Comparison of ENCODE assay signal across 34 cellular contexts in the genomic region with DNA sequence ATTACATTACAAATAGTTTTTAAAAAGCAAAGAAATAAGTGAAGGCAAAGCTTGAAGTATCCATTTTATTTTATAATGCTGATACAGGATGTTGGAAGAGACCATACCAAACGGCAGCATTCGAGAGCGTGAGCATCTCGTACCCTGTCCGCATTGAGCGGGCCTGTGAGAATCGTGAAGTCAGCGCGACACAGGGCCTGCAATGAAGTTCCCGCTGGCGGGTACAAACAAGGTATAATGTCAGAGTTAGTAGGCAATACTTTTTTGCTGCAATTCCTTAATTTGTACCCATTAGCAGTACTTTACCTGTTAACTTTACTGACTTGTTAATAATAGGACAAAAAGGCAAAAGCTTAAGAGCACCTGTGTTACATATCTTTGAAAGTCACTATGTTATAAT.
"Had no signal": no experiment of that assay in that cellular context is flagged by ENCODE, and none has a peak within 500 bp of the region (broad histone marks: within the 10 kb centered on the region; RNA-seq: fewer than 3 reads in every experiment).

No MANE protein-coding gene starts in this region.

- DNase-seq: activated B cell treated with CpG ODN at 0.5 μM for 24 hours; activated CD4-positive, alpha-beta T cell treated with anti-CD3 and anti-CD28 coated beads for 48 hours; activated CD4-positive, alpha-beta T cell treated with anti-CD3 and anti-CD28 coated beads, Interleukin-2, amount 50 U/mL, for 1 hour; activated CD4-positive, alpha-beta T cell treated with anti-CD3 and anti-CD28 coated beads, Interleukin-2, amount 50 U/mL, for 48 hours; activated CD8-positive, alpha-beta memory T cell treated with anti-CD3 and anti-CD28 coated beads, Interleukin-2, amount 50 U/mL, for 48 hours; activated effector memory CD4-positive, alpha-beta T cell treated with anti-CD3 and anti-CD28 coated beads, Interleukin-2, amount 50 U/mL, for 16 hours; activated naive CD4-positive, alpha-beta T cell treated with anti-CD3 and anti-CD28 coated beads for 36 hours; activated T-cell treated with anti-CD3 and anti-CD28 coated beads for 4 hours; activated T-cell treated with anti-CD3 and anti-CD28 coated beads, Interleukin-2, amount 50 U/mL, for 4 hours; amniotic stem cell; anterior cingulate cortex; brain microvascular endothelial cell; cortex of kidney; dermis blood vessel endothelial cell; effector CD4-positive, alpha-beta T cell; effector memory CD8-positive, alpha-beta T cell; erythroblast; foreskin keratinocyte; gastrocnemius medialis; glutamatergic neuron; heart left ventricle; T-cell; T1000; WERI-Rb-1 had no signal

- H3K27me3 ChIP-seq: brain microvascular endothelial cell, esophagus muscularis mucosa, foreskin keratinocyte, gastrocnemius medialis, heart left ventricle had no signal

- H3K4me3 ChIP-seq: esophagus muscularis mucosa, gastrocnemius medialis, heart left ventricle had no signal

- FAIRE-seq: bronchial epithelial cell, colon had no signal

- ATAC-seq: activated CD4-positive, CD25-positive, alpha-beta regulatory T cell treated with anti-CD3 and anti-CD28 coated beads, Interleukin-2, amount 50 U/mL, for 24 hours; activated T-cell treated with anti-CD3 and anti-CD28 coated beads, Interleukin-2, amount 50 U/mL, for 4 hours; effector memory CD8-positive, alpha-beta T cell; foreskin keratinocyte; gastrocnemius medialis; heart left ventricle; T-cell had no signal

- H3K27ac Mint-ChIP-seq: activated B cell treated with CpG ODN at 0.5 μM for 24 hours; T-helper 1 cell treated with Interleukin-12 subunit alpha and Interleukin-12 subunit beta and Interleukin-4 antibody, amounts not matched to agents 30 μg/mL and 1 μg/mL, for 36 hours; T-helper 2 cell treated with Interferon-gamma antibody and Interleukin-4, amounts not matched to agents 5 μg/mL and 100 μg/mL, for 36 hours had no signal

- H3K27me3 Mint-ChIP-seq: activated B cell treated with CpG ODN at 0.5 μM for 24 hours; activated naive CD4-positive, alpha-beta T cell treated with anti-CD3 and anti-CD28 coated beads, Interleukin-2, amount 50 U/mL, for 24 hours; central memory CD8-positive, alpha-beta T cell; effector memory CD8-positive, alpha-beta T cell; T-cell had no signal

- H3K4me1 ChIP-seq: foreskin keratinocyte had no signal

- H3K9me3 Mint-ChIP-seq: activated B cell treated with CpG ODN at 0.5 μM for 24 hours; activated naive CD4-positive, alpha-beta T cell treated with anti-CD3 and anti-CD28 coated beads for 36 hours; activated naive CD4-positive, alpha-beta T cell treated with anti-CD3 and anti-CD28 coated beads, Interleukin-2, amount 50 U/mL, for 24 hours; activated T-cell treated with anti-CD3 and anti-CD28 coated beads, Interleukin-2, amount 50 U/mL, for 4 hours; activated T-helper 1 cell treated with anti-CD3 and anti-CD28 coated beads, Interleukin-12 subunit alpha, Interleukin-12 subunit beta, Interleukin-2, Interleukin-4 antibody, amounts not matched to agents 30 ng/mL and 10 ng/mL and 1 ng/mL, durations not matched to agents 14 hours and 24 hours and 36 hours; activated T-helper 2 cell treated with anti-CD3 and anti-CD28 coated beads, Interferon-gamma antibody, Interleukin-2, Interleukin-4, amounts not matched to agents 10 μg/mL and 5 μg/mL and 100 μg/mL, durations not matched to agents 14 hours and 24 hours and 36 hours; central memory CD8-positive, alpha-beta T cell; effector memory CD8-positive, alpha-beta T cell; T-cell; T-helper 1 cell treated with Interleukin-12 subunit alpha and Interleukin-12 subunit beta and Interleukin-4 antibody, amounts not matched to agents 30 μg/mL and 1 μg/mL, for 36 hours; T-helper 2 cell treated with Interferon-gamma antibody and Interleukin-4, amounts not matched to agents 5 μg/mL and 100 μg/mL, for 36 hours had no signal

- H3K9me3 ChIP-seq: esophagus muscularis mucosa, gastrocnemius medialis, heart left ventricle had no signal

- H3K27ac ChIP-seq: brain microvascular endothelial cell, esophagus muscularis mucosa, foreskin keratinocyte, gastrocnemius medialis, heart left ventricle, WERI-Rb-1 had no signal

- H3K4me3 Mint-ChIP-seq: activated B cell treated with CpG ODN at 0.5 μM for 24 hours; activated naive CD4-positive, alpha-beta T cell treated with anti-CD3 and anti-CD28 coated beads for 36 hours; activated naive CD4-positive, alpha-beta T cell treated with anti-CD3 and anti-CD28 coated beads, Interleukin-2, amount 50 U/mL, for 24 hours; activated T-cell treated with anti-CD3 and anti-CD28 coated beads, Interleukin-2, amount 50 U/mL, for 4 hours; activated T-helper 1 cell treated with anti-CD3 and anti-CD28 coated beads, Interleukin-12 subunit alpha, Interleukin-12 subunit beta, Interleukin-2, Interleukin-4 antibody, amounts not matched to agents 30 ng/mL and 10 ng/mL and 1 ng/mL, durations not matched to agents 14 hours and 24 hours and 36 hours; central memory CD8-positive, alpha-beta T cell; effector memory CD8-positive, alpha-beta T cell; T-helper 1 cell treated with Interleukin-12 subunit alpha and Interleukin-12 subunit beta and Interleukin-4 antibody, amounts not matched to agents 30 μg/mL and 1 μg/mL, for 36 hours; T-helper 2 cell treated with Interferon-gamma antibody and Interleukin-4, amounts not matched to agents 5 μg/mL and 100 μg/mL, for 36 hours had no signal
